In the genomic region with DNA sequence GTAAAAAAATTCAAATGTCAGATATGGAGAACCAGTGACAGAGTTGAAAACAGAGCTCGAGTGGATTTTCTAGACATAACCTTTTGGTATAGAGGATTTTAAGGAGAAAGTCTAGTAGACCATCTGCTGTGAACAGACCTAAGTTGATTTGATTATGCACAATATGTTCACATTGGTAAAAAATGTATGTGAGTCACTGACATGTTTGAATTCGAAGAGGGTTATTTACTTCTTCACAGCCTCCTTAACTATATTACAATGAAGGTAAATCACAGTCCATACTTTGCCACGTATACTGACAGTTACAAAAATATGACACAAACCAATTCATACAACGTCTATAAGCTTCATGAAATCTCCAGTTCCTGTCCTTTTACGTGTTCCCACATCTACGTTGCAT, we compare ENCODE assay signal across 28 cellular contexts. TPM values are rescaled to one million over a fixed set of nuclear protein-coding genes. Genes with fewer than 3 reads are reported as not detected.
"Had no signal": no experiment of that assay in that cellular context is flagged by ENCODE, and none has a peak within 500 bp of the region (broad histone marks: within the 10 kb centered on the region; RNA-seq: fewer than 3 reads in every experiment).

No MANE protein-coding gene starts in this region.

- H3K4me3 ChIP-seq: coronary artery, gastroesophageal sphincter, heart right ventricle, left lung, neural progenitor cell, right lobe of liver, smooth muscle cell, tibial artery had no signal

- H3K9ac ChIP-seq: neural progenitor cell, parathyroid adenoma had no signal

- DNase-seq: dermis blood vessel endothelial cell; effector memory CD8-positive, alpha-beta T cell; heart right ventricle; hippocampal formation; left cardiac atrium; left lung; mesendoderm; midbrain; naive thymus-derived CD4-positive, alpha-beta T cell; right lobe of liver; stimulated activated CD4-positive, alpha-beta T cell treated with anti-CD3 and anti-CD28 coated beads, Interleukin-12 subunit alpha, Interleukin-12 subunit beta, amount 100 ng/mL, for 4 hours; stimulated activated CD4-positive, alpha-beta T cell treated with anti-CD3 and anti-CD28 coated beads, Interleukin-1b, Interleukin-23, amount 100 ng/mL, for 48 hours; stimulated activated CD4-positive, alpha-beta T cell treated with anti-CD3 and anti-CD28 coated beads, Interleukin-4, amount 100 ng/mL, for 1 hour; stimulated activated CD8-positive, alpha-beta memory T cell treated with anti-CD3 and anti-CD28 coated beads, Interleukin-4, amount 100 ng/mL, for 48 hours; stimulated activated naive CD4-positive, alpha-beta T cell; stimulated activated naive CD8-positive, alpha-beta T cell treated with anti-CD3 and anti-CD28 coated beads, Interleukin-15, amount 100 ng/mL, for 72 hours; tibial artery had no signal

- H3K9me3 ChIP-seq: gastroesophageal sphincter, left lung, right lobe of liver, tibial artery had no signal

- H2AFZ ChIP-seq: neural progenitor cell, parathyroid adenoma had no signal

- H3K27me3 ChIP-seq: gastroesophageal sphincter, heart right ventricle, left lung, neural progenitor cell, right lobe of liver, tibial artery had no signal

- H3K4me2 ChIP-seq: neural progenitor cell, smooth muscle cell had no signal

- H3K4me1 ChIP-seq: gastroesophageal sphincter, heart right ventricle, left lung, neural progenitor cell, parathyroid adenoma, right lobe of liver, tibial artery had no signal

- ATAC-seq: effector memory CD8-positive, alpha-beta T cell; esophagus mucosa; gastroesophageal sphincter; heart right ventricle; left cardiac atrium; left lung; naive thymus-derived CD4-positive, alpha-beta T cell; right lobe of liver; stimulated activated naive CD8-positive, alpha-beta T cell treated with anti-CD3 and anti-CD28 coated beads, Interleukin-15, amount 100 ng/mL, for 72 hours had no signal

- H3K27ac ChIP-seq: coronary artery, gastroesophageal sphincter, heart right ventricle, left lung, neural progenitor cell, parathyroid adenoma, right lobe of liver, tibial artery had no signal

- H3K36me3 ChIP-seq: gastroesophageal sphincter, heart right ventricle, left lung, neural progenitor cell, right lobe of liver, tibial artery had no signal

RNA-seq across cellular contexts. Expression of gene TINAG, which starts 7.5 kb away (rescaled TPM):
- total RNA-seq: dermis blood vessel endothelial cell; esophagus mucosa; gastroesophageal sphincter; left lung; lower leg skin; lung microvascular endothelial cell; naive thymus-derived CD4-positive, alpha-beta T cell; osteoblast; progenitor cell of endocrine pancreas; right lobe of liver; smooth muscle cell had no signal
- polyA plus RNA-seq: naive thymus-derived CD4-positive, alpha-beta T cell; smooth muscle cell; urinary bladder had no signal
